In genomic region chr2:45723857-45724256, GRCh38 we compare ENCODE assay signal across 33 cellular contexts.
DNase-seq lines count a peak whose midpoint lies in the region; ATAC-seq and TF ChIP-seq lines count a peak whose summit lies in the region.
"Had no signal": no experiment of that assay in that cellular context is flagged by ENCODE, and none has a peak within 500 bp of the region (broad histone marks: within the 10 kb centered on the region; RNA-seq: fewer than 3 reads in every experiment).

No MANE protein-coding gene starts in this region.

- no peak overlapping the region for H4K5ac ChIP-seq in mesendoderm (ENCODE audit: low read length)

- TF ChIP-seq POLR2A in transverse colon (IDR thresholded peaks at IDR 0.05), result no peak

- H3K4me3 ChIP-seq in transverse colon (no peak overlapping the region), mesendoderm (ENCODE audit: low read length) (no peak overlapping the region)
- H3K4me3 ChIP-seq: esophagus muscularis mucosa, skin epidermis, thoracic aorta had no signal

- 48 to 57% methylated on average over 2 of the region's 2 CpGs for WGBS in transverse colon (ENCODE audit: low coverage in 1 of 2), 2 donors
- no CpG with 5 or more reads among the region's 2 CpGs for WGBS in mesendoderm (ENCODE audit: extremely low coverage, insufficient coverage, low lambda C conversion rate)

- H2AK5ac ChIP-seq in mesendoderm (ENCODE audit: low read length), result no peak overlapping the region

- H3K36me3 Mint-ChIP-seq in IgD-negative memory B cell (peaks cover 2% of the 10 kb centered on the region), activated B cell treated with CpG ODN at 0.5 μM for 24 hours (ENCODE audit: low read depth) (no peaks in the 10 kb centered on the region), natural killer cell (no peaks in the 10 kb centered on the region)
- H3K36me3 Mint-ChIP-seq: WTC11 had no signal

- H3K79me1 ChIP-seq in mesendoderm (ENCODE audit: low read length), result no peaks in the 10 kb centered on the region

- CTCF ChIA-PET in activated B cell treated with CpG ODN at 0.5 μM for 24 hours (lab: Charles Lee), result interaction anchor here (1.6 kb wide), 1 partner anchor 72 kb away, joined by 7 read pairs; the partner anchor contains the start of gene PRKCE

- H3K4ac ChIP-seq in mesendoderm (ENCODE audit: low read depth, low read length), result no peak overlapping the region

- no peak overlapping the region for H3K23ac ChIP-seq in mesendoderm (ENCODE audit: low read length)

- no peak for DNase-seq in activated B cell treated with CpG ODN at 0.5 μM for 24 hours
- no peak for DNase-seq in natural killer cell
- peak; percentile 23 for DNase-seq in transverse colon
- no peak for DNase-seq in NK-92 treated with Interleukin-12 subunit alpha and Interleukin-12 subunit beta, amount 100 ng/mL, for 24 hours (lab: John Stamatoyannopoulos, UW)
- no peak for DNase-seq in mesendoderm
- DNase-seq: activated CD4-positive, alpha-beta T cell treated with anti-CD3 and anti-CD28 coated beads, Interleukin-2, amount 50 U/mL, for 48 hours; activated naive CD4-positive, alpha-beta T cell treated with Interleukin-2 at 50 U/mL for 16 hours; Calu3; caudate nucleus; dermis blood vessel endothelial cell; DMS79 treated with DMSO at 0.1 percent for 48 hours; GDM1; head of caudate nucleus; islet precursor cell; left ventricle myocardium superior; midbrain; naive thymus-derived CD8-positive, alpha-beta T cell; NCI-H1105 treated with DMSO at 0.1 percent for 48 hours; NCI-H1930; NCI-H2171 treated with DMSO at 0.1 percent for 48 hours; NCI-H510A treated with DMSO at 0.1 percent for 48 hours; occipital lobe; PC-3; SK-N-SH had no signal

- H4K8ac ChIP-seq in mesendoderm (ENCODE audit: low read depth, low read length), result no peak overlapping the region

- peak overlapping the region in 3 of 4 donors; percentile 23 to 45 (median 33) for H3K27ac ChIP-seq in transverse colon
- no peak overlapping the region for H3K27ac ChIP-seq in mesendoderm (ENCODE audit: low read depth, low read length)
- H3K27ac ChIP-seq: C4-2B, foreskin keratinocyte, thoracic aorta had no signal

- H3K9ac ChIP-seq in mesendoderm (ENCODE audit: low read length), result no peak overlapping the region
- H3K9ac ChIP-seq: SK-N-SH had no signal

- intact Hi-C loops in activated B cell treated with CpG ODN at 0.5 μM for 24 hours (cut with micrococcal nuclease) (no loop called here), natural killer cell (cut with micrococcal nuclease) (no loop called here), transverse colon (cut with DNase I; ENCODE audit: low total_unique reads) (no loop called here)

- no peak overlapping the region for H2BK15ac ChIP-seq in mesendoderm (replicated peaks; ENCODE audit: low read depth)

- no peaks in the 10 kb centered on the region for H3K27me3 Mint-ChIP-seq in IgD-negative memory B cell
- no peaks in the 10 kb centered on the region for H3K27me3 Mint-ChIP-seq in activated B cell treated with CpG ODN at 0.5 μM for 24 hours
- no peaks in the 10 kb centered on the region for H3K27me3 Mint-ChIP-seq in natural killer cell (ENCODE audit: low read depth in 2 of 2)
- H3K27me3 Mint-ChIP-seq: naive thymus-derived CD8-positive, alpha-beta T cell; stimulated activated naive CD8-positive, alpha-beta T cell treated with anti-CD3 and anti-CD28 coated beads, Interleukin-15, Interleukin-2, amounts not matched to agents 100 ng/mL and 50 ng/mL, for 24 hours had no signal

- H3K56ac ChIP-seq in mesendoderm (ENCODE audit: low read length), result no peak overlapping the region

- no peaks in the 10 kb centered on the region for H3K79me2 ChIP-seq in mesendoderm (ENCODE audit: control insufficient read depth, insufficient read depth, low read length)

- H2BK120ac ChIP-seq in mesendoderm (ENCODE audit: low read depth, low read length), result no peak overlapping the region

- no peak for TF ChIP-seq EP300 in transverse colon (IDR thresholded peaks at IDR 0.05; ENCODE audit: low read depth)

- peak overlapping the region in 3 of 4 donors; percentile 25 to 43 (median 34) for H3K4me3 Mint-ChIP-seq in IgD-negative memory B cell
- peak overlapping the region; percentile 56 for H3K4me3 Mint-ChIP-seq in activated B cell treated with CpG ODN at 0.5 μM for 24 hours
- no peak overlapping the region for H3K4me3 Mint-ChIP-seq in natural killer cell
- H3K4me3 Mint-ChIP-seq: stimulated activated naive CD8-positive, alpha-beta T cell treated with anti-CD3 and anti-CD28 coated beads, Interleukin-15, Interleukin-2, amounts not matched to agents 100 ng/mL and 50 ng/mL, for 24 hours; WTC11 had no signal

- no peak overlapping the region for H3K18ac ChIP-seq in mesendoderm (ENCODE audit: low read length)

- peak overlapping the region; percentile 66 to 86 (median 75) for H3K27ac Mint-ChIP-seq in IgD-negative memory B cell
- peak overlapping the region; percentile 98 for H3K27ac Mint-ChIP-seq in activated B cell treated with CpG ODN at 0.5 μM for 24 hours
- H3K27ac Mint-ChIP-seq in natural killer cell, result peak overlapping the region; percentile 6 to 77
- H3K27ac Mint-ChIP-seq: WTC11 had no signal

- no peaks in the 10 kb centered on the region for H3K36me3 ChIP-seq in transverse colon
- no peaks in the 10 kb centered on the region for H3K36me3 ChIP-seq in mesendoderm (ENCODE audit: control insufficient read depth, insufficient read depth, low read length)
- H3K36me3 ChIP-seq: esophagus muscularis mucosa, thoracic aorta had no signal

- no peak overlapping the region for H3K4me2 ChIP-seq in mesendoderm (ENCODE audit: low read length)
- H3K4me2 ChIP-seq: SK-N-SH had no signal

- peaks cover 42 to 74% (median 53%) of the 10 kb centered on the region in 3 donors for H3K4me1 Mint-ChIP-seq in IgD-negative memory B cell
- peaks cover 95% of the 10 kb centered on the region for H3K4me1 Mint-ChIP-seq in activated B cell treated with CpG ODN at 0.5 μM for 24 hours
- H3K4me1 Mint-ChIP-seq in natural killer cell, result peaks cover 16 to 41% of the 10 kb centered on the region in 2 donors

- no peaks in the 10 kb centered on the region for H3K9me3 ChIP-seq in transverse colon
- H3K9me3 ChIP-seq: esophagus muscularis mucosa, SK-N-SH, thoracic aorta had no signal

- peaks cover 0 to 2% (median 0%) of the 10 kb centered on the region in 3 donors for H3K9me3 Mint-ChIP-seq in IgD-negative memory B cell
- peaks cover 2% of the 10 kb centered on the region for H3K9me3 Mint-ChIP-seq in activated B cell treated with CpG ODN at 0.5 μM for 24 hours
- no peaks in the 10 kb centered on the region for H3K9me3 Mint-ChIP-seq in natural killer cell
- H3K9me3 Mint-ChIP-seq: naive thymus-derived CD8-positive, alpha-beta T cell; stimulated activated naive CD8-positive, alpha-beta T cell treated with anti-CD3 and anti-CD28 coated beads, Interleukin-15, Interleukin-2, amounts not matched to agents 100 ng/mL and 50 ng/mL, for 24 hours had no signal

- H2BK5ac ChIP-seq in mesendoderm (ENCODE audit: low read length), result no peak overlapping the region

- POLR2A ChIA-PET in activated B cell treated with CpG ODN at 0.5 μM for 24 hours (lab: Charles Lee), result interaction anchor here (0.8 to 3.1 kb wide), 4 partner anchors 25 to 74 kb away, joined by 3 to 17 read pairs (median 6); no protein-coding TSS in a partner anchor

- no peaks in the 10 kb centered on the region for H3K27me3 ChIP-seq in transverse colon
- H3K27me3 ChIP-seq in mesendoderm (ENCODE audit: insufficient read depth, low read length, poor library complexity), result no peaks in the 10 kb centered on the region
- H3K27me3 ChIP-seq: esophagus muscularis mucosa, foreskin keratinocyte had no signal

- in situ Hi-C loops in transverse colon (cut with MboI; ENCODE audit: low pct_ligation_motif_present in 1 of 4, low pct_unique_long_range_greater_than_20kb in 1 of 4, low sequenced_read_pairs in 3 of 4), result no loop called here

- ATAC-seq in activated B cell treated with CpG ODN at 0.5 μM for 24 hours (ENCODE audit: low read depth) (no peak), natural killer cell (no peak), GM19328 (IDR thresholded peaks at IDR 0.05; ENCODE audit: unreplicated experiment) (no peak)
- ATAC-seq: foreskin keratinocyte; naive thymus-derived CD8-positive, alpha-beta T cell; PC-3; WTC11 had no signal

- H3K4me1 ChIP-seq in transverse colon (peaks cover 0 to 20% (median 16%) of the 10 kb centered on the region in 4 donors), mesendoderm (ENCODE audit: control insufficient read depth, low read depth, low read length) (no peaks in the 10 kb centered on the region)
- H3K4me1 ChIP-seq: foreskin keratinocyte had no signal

- TF ChIP-seq CTCF in activated B cell treated with CpG ODN at 0.5 μM for 24 hours (IDR thresholded peaks at IDR 0.05), result no peak
- no peak for TF ChIP-seq CTCF in natural killer cell (IDR thresholded peaks at IDR 0.05)
- no peak for TF ChIP-seq CTCF in transverse colon (IDR thresholded peaks at IDR 0.05)

Comparison
In these comparisons a context has a peak if more than half of its experiments do, and no peak if none do; other contexts are left out.
1. H3K27ac Mint-ChIP-seq: peak in every context shown above with its lines; median percentile 98 in activated B cell treated with CpG ODN at 0.5 μM for 24 hours; 75 in IgD-negative memory B cell; 42 in natural killer cell.